ENCODE assay signal across 1 cellular context in the genomic region with DNA sequence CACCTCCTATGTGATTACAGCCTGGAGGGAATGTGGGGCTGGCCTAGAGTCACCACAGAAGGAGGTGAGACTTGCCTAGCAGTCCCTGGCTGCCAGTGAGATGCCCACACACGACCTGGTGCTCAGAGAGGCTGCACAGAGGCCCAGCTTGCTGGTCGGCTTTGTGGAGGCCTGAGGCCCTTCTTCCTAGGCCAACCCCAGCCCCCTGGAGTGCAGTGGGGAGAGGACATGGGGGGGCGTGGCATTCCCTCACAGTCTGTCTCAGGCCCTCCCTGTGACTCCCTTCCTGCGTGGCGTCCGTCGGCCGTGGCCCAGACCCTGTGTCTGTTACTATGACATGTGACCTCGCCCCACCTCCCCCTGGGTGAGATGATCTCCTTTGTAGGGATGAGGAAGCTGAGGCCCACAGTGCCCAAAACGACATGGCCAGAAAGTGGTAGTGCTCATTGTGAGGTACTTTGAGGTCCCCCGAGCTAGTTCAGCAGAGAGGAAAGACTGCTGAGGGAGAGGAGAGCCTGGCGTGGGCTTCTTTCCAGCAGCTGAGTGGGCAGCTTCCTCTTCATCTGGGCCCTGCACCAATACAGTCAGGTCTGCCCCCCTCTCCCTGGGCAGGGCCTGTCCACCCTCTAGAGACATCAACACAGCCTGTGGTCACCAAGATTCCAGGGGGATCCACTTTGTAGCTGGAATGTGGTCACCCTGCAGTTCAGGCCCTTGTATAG.
TF ChIP-seq lines count a peak whose summit lies in the region.

No MANE protein-coding gene starts in this region.

TF ChIP-seq in endothelial cell of umbilical vein, 7 proteins besides CTCF, POLR2A, EP300 and RAD21:
- TF ChIP-seq GATA2 (IDR thresholded peaks at IDR 0.05; ENCODE audit: insufficient read depth, insufficient read length, low read depth, low read length) (no peak), POLR2AphosphoS5 (IDR thresholded peaks at IDR 0.05; ENCODE audit: insufficient read depth, low read depth, low read length) (no peak), MYC (IDR thresholded peaks at IDR 0.05; ENCODE audit: low read depth, low read length) (no peak), EZH2 (IDR thresholded peaks at IDR 0.05; ENCODE audit: borderline replicate concordance, low read depth, low read length, severe bottlenecking) (no peak), FOS (IDR thresholded peaks at IDR 0.05; ENCODE audit: borderline replicate concordance, insufficient read depth, low read length) (no peak), JUN (IDR thresholded peaks at IDR 0.05; ENCODE audit: borderline replicate concordance, insufficient read depth, insufficient read length, low read depth) (no peak)
- TF ChIP-seq, protein P1, sequence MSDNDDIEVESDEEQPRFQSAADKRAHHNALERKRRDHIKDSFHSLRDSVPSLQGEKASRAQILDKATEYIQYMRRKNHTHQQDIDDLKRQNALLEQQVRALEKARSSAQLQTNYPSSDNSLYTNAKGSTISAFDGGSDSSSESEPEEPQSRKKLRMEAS (IDR thresholded peaks at IDR 0.05; ENCODE audit: insufficient read depth, insufficient read length): no peak
